ENCODE assay signal across 15 cellular contexts in genomic region chr6:145529582-145529981, GRCh38.
DNase-seq lines count a peak whose midpoint lies in the region; ATAC-seq and TF ChIP-seq lines count a peak whose summit lies in the region.
"Had no signal": no experiment of that assay in that cellular context is flagged by ENCODE, and none has a peak within 500 bp of the region (broad histone marks: within the 10 kb centered on the region; RNA-seq: fewer than 3 reads in every experiment).

No MANE protein-coding gene starts in this region.

- H3K4me3 ChIP-seq in PC-3 (ENCODE audit: low read length) (no peak overlapping the region), stomach (no peak overlapping the region), right lobe of liver (no peak overlapping the region)
- H3K4me3 ChIP-seq: BLaER1 had no signal

- CTCF ChIA-PET in PC-3 (lab: Charles Lee) = no interaction called here

- no peak for ATAC-seq in PC-3
- no peak for ATAC-seq in activated T-cell treated with anti-CD3 and anti-CD28 coated beads, Interleukin-2, amount 50 U/mL, for 4 hours
- no peak for ATAC-seq in right lobe of liver
- ATAC-seq: T-helper 17 cell had no signal

- no peak for TF ChIP-seq CTCF in PC-3 (conservative IDR thresholded peaks at IDR 0.05; ENCODE audit: low read depth, low read length)
- TF ChIP-seq CTCF in stomach (IDR thresholded peaks at IDR 0.05) = no peak
- no peak for TF ChIP-seq CTCF in right lobe of liver (IDR thresholded peaks at IDR 0.05)

- H3K4me3 Mint-ChIP-seq in activated T-cell treated with anti-CD3 and anti-CD28 coated beads, Interleukin-2, amount 50 U/mL, for 4 hours = no peak overlapping the region
- H3K4me3 Mint-ChIP-seq: CD8-positive, alpha-beta memory T cell; T-helper 17 cell had no signal

- WGBS in stomach, 5 donors = 23 to 54% (median 34%) methylated on average over 2 of the region's 2 CpGs
- 63% methylated on average over 2 of the region's 2 CpGs for WGBS in right lobe of liver (ENCODE audit: insufficient coverage, low coverage, low lambda C conversion rate, missing lambda C conversion rate)

- intact Hi-C loops in PC-3 (cut with micrococcal nuclease) (no loop called here), stomach (cut with DNase I; ENCODE audit: low total_unique reads) (no loop called here), right lobe of liver (cut with DNase I) (no loop called here)

- H3K4me2 ChIP-seq in PC-3 (ENCODE audit: low read length) = no peak overlapping the region
- H3K4me2 ChIP-seq: BLaER1 had no signal

- peaks cover 12% of the 10 kb centered on the region; the same call in 1 of the 2 replicates for H3K4me1 ChIP-seq in PC-3 (ENCODE audit: insufficient read depth, low read length)
- H3K4me1 ChIP-seq in stomach = peaks cover 0 to 7% (median 2%) of the 10 kb centered on the region in 4 donors
- H3K4me1 ChIP-seq in right lobe of liver = no peaks in the 10 kb centered on the region
- H3K4me1 ChIP-seq: BLaER1 had no signal

- POLR2A ChIA-PET in PC-3 (lab: Charles Lee; ENCODE audit: unreplicated experiment) = no interaction called here

- no peaks in the 10 kb centered on the region for H3F3A ChIP-seq in PC-3 (ENCODE audit: low read length, unreplicated experiment)

- DNase-seq in NCI-H2081 (lab: John Stamatoyannopoulos, UW) (peak; percentile 28 to 77), NCI-H2081 treated with DMSO at 0.1 percent for 48 hours (lab: John Stamatoyannopoulos, UW) (no peak), NCI-H2029 treated with DMSO at 0.1 percent for 48 hours (lab: John Stamatoyannopoulos, UW) (peak; percentile 15), PC-3 (peak; percentile 30), stomach (peak; percentile 47), T-helper 2 cell (no peak), right lobe of liver (no peak)
- no peak for DNase-seq in activated T-cell treated with anti-CD3 and anti-CD28 coated beads, Interleukin-2, amount 50 U/mL, for 4 hours
- DNase-seq: CD8-positive, alpha-beta memory T cell; EL; NCI-H146; NCI-H510A treated with DMSO at 0.1 percent for 48 hours; SHP77 treated with DMSO at 0.1 percent for 48 hours; T-helper 17 cell had no signal

- H3K27me3 ChIP-seq in PC-3 (ENCODE audit: low read length) = no peaks in the 10 kb centered on the region
- H3K27me3 ChIP-seq in stomach = no peaks in the 10 kb centered on the region
- no peaks in the 10 kb centered on the region for H3K27me3 ChIP-seq in right lobe of liver
- H3K27me3 ChIP-seq: BLaER1 had no signal

- H3K27ac ChIP-seq in PC-3 (ENCODE audit: low read length) = no peak overlapping the region
- peak overlapping the region in 2 of 5 donors; percentile 6 to 47 for H3K27ac ChIP-seq in stomach
- no peak overlapping the region for H3K27ac ChIP-seq in right lobe of liver
- H3K27ac ChIP-seq: BLaER1 had no signal

- peaks cover 4% of the 10 kb centered on the region for H3K9me3 Mint-ChIP-seq in activated T-cell treated with anti-CD3 and anti-CD28 coated beads, Interleukin-2, amount 50 U/mL, for 4 hours

- no peaks in the 10 kb centered on the region for H3K36me3 ChIP-seq in PC-3 (ENCODE audit: low read depth, low read length)
- H3K36me3 ChIP-seq in stomach = no peaks in the 10 kb centered on the region
- H3K36me3 ChIP-seq in right lobe of liver = no peaks in the 10 kb centered on the region
- H3K36me3 ChIP-seq: BLaER1 had no signal

- no TSS peak for BruUV-seq in PC-3 (replicated peaks; lab: Mats Ljungman, UMichigan)

- no peaks in the 10 kb centered on the region for H3K9me2 ChIP-seq in PC-3 (replicated peaks; ENCODE audit: low read length)

- no peak overlapping the region for H2AFZ ChIP-seq in PC-3 (ENCODE audit: low read length)

- TF ChIP-seq POLR2A in stomach (IDR thresholded peaks at IDR 0.05) (no peak), right lobe of liver (IDR thresholded peaks at IDR 0.05) (no peak)

- H3K9me3 ChIP-seq in PC-3 (ENCODE audit: low read length) = no peaks in the 10 kb centered on the region
- H3K9me3 ChIP-seq in stomach = no peaks in the 10 kb centered on the region
- no peaks in the 10 kb centered on the region for H3K9me3 ChIP-seq in right lobe of liver
- H3K9me3 ChIP-seq: BLaER1 had no signal

- H3K9ac ChIP-seq in PC-3 (ENCODE audit: low read length) = no peak overlapping the region
- H3K9ac ChIP-seq: BLaER1 had no signal

- no peaks in the 10 kb centered on the region for H3K4me1 Mint-ChIP-seq in activated T-cell treated with anti-CD3 and anti-CD28 coated beads, Interleukin-2, amount 50 U/mL, for 4 hours (ENCODE audit: low read depth)
- H3K4me1 Mint-ChIP-seq: CD8-positive, alpha-beta memory T cell; T-helper 17 cell had no signal

- H3K27me3 Mint-ChIP-seq in activated T-cell treated with anti-CD3 and anti-CD28 coated beads, Interleukin-2, amount 50 U/mL, for 4 hours (ENCODE audit: low read depth) = peaks cover 5% of the 10 kb centered on the region
- H3K27me3 Mint-ChIP-seq: T-helper 17 cell had no signal

- TF ChIP-seq EP300 in stomach (IDR thresholded peaks at IDR 0.05) = no peak

- no peaks in the 10 kb centered on the region for H3K79me2 ChIP-seq in PC-3 (ENCODE audit: low read length)

- no peaks in the 10 kb centered on the region for H4K20me1 ChIP-seq in PC-3 (ENCODE audit: low read length)
- H4K20me1 ChIP-seq: BLaER1 had no signal

- no peaks in the 10 kb centered on the region for H3K36me3 Mint-ChIP-seq in activated T-cell treated with anti-CD3 and anti-CD28 coated beads, Interleukin-2, amount 50 U/mL, for 4 hours (ENCODE audit: insufficient read depth)
- H3K36me3 Mint-ChIP-seq: CD8-positive, alpha-beta memory T cell had no signal

Comparison
In these comparisons a context has a peak if more than half of its experiments do, and no peak if none do; other contexts are left out.
1. DNase-seq: peak in NCI-H2081 (2 of 2), NCI-H2029 treated with DMSO at 0.1 percent for 48 hours (single experiment), PC-3 (single experiment) and stomach (single experiment); none in NCI-H2081 treated with DMSO at 0.1 percent for 48 hours (single experiment), T-helper 2 cell (0 of 5), activated T-cell treated with anti-CD3 and anti-CD28 coated beads, Interleukin-2, amount 50 U/mL, for 4 hours (single experiment) and right lobe of liver (0 of 3).